1 cellular context compared by ENCODE assay signal in genomic region chr3:115822572-115822971, GRCh38.
TF ChIP-seq lines count a peak whose summit lies in the region.

No MANE protein-coding gene starts in this region.

TF ChIP-seq in HepG2, 621 proteins besides CTCF, POLR2A, EP300 and RAD21 (continued from another document and continues in another):
- TF ChIP-seq AKNA (CRISPR knock-in tag; IDR thresholded peaks at IDR 0.05; ENCODE audit: borderline replicate concordance) (no peak), SPEN (CRISPR knock-in tag; IDR thresholded peaks at IDR 0.05; ENCODE audit: low read depth) (no peak), HNF4A (CRISPR knock-in tag; IDR thresholded peaks at IDR 0.05) (peak; percentile 46), MZF1 (CRISPR knock-in tag; IDR thresholded peaks at IDR 0.05; ENCODE audit: borderline replicate concordance) (no peak), ZNF563 (CRISPR knock-in tag; IDR thresholded peaks at IDR 0.05) (no peak), JARID2 (CRISPR knock-in tag; IDR thresholded peaks at IDR 0.05; ENCODE audit: insufficient replicate concordance) (no peak), SRSF9 (IDR thresholded peaks at IDR 0.05; ENCODE audit: borderline replicate concordance, insufficient read depth, low read depth, low read length, poor library complexity, severe bottlenecking) (no peak), ZNF143 (CRISPR knock-in tag; IDR thresholded peaks at IDR 0.05) (no peak), ZNF451 (CRISPR knock-in tag; IDR thresholded peaks at IDR 0.05) (no peak), HMGXB4 (CRISPR knock-in tag; IDR thresholded peaks at IDR 0.05; ENCODE audit: borderline replicate concordance in 1 of 2, low read depth in 1 of 2) (no peak), HINFP (CRISPR knock-in tag; IDR thresholded peaks at IDR 0.05; ENCODE audit: low read depth) (no peak), KLF12 (CRISPR knock-in tag; IDR thresholded peaks at IDR 0.05; ENCODE audit: borderline replicate concordance) (no peak), MIER3 (CRISPR knock-in tag; IDR thresholded peaks at IDR 0.05; ENCODE audit: borderline replicate concordance) (peak; percentile 18; the same call in 1 of the 2 replicates), ZNF766 (CRISPR knock-in tag; IDR thresholded peaks at IDR 0.05; ENCODE audit: borderline replicate concordance) (no peak), ZNF605 (CRISPR knock-in tag; IDR thresholded peaks at IDR 0.05) (no peak), BRCA1 (CRISPR knock-in tag; IDR thresholded peaks at IDR 0.05) (no peak), ZNF792 (CRISPR knock-in tag; IDR thresholded peaks at IDR 0.05) (no peak), UBTF (CRISPR knock-in tag; IDR thresholded peaks at IDR 0.05) (no peak), KDM6A (CRISPR knock-in tag; IDR thresholded peaks at IDR 0.05; ENCODE audit: low read depth) (no peak), TGIF2 (CRISPR knock-in tag; IDR thresholded peaks at IDR 0.05) (no peak), ZNF782 (CRISPR knock-in tag; IDR thresholded peaks at IDR 0.05; ENCODE audit: borderline replicate concordance) (no peak), MAFF (IDR thresholded peaks at IDR 0.05; ENCODE audit: low read depth, low read length) (peak; percentile 59), NFATC3 (CRISPR knock-in tag; IDR thresholded peaks at IDR 0.05) (no peak), SETDB1 (CRISPR knock-in tag; IDR thresholded peaks at IDR 0.05; ENCODE audit: borderline replicate concordance) (no peak), HIC2 (CRISPR knock-in tag; IDR thresholded peaks at IDR 0.05; ENCODE audit: low read depth) (no peak), ZNF232 (CRISPR knock-in tag; IDR thresholded peaks at IDR 0.05; ENCODE audit: borderline replicate concordance) (no peak), MYPOP (CRISPR knock-in tag; IDR thresholded peaks at IDR 0.05) (no peak), SIX4 (CRISPR knock-in tag; IDR thresholded peaks at IDR 0.05) (no peak), ZNF329 (CRISPR knock-in tag; IDR thresholded peaks at IDR 0.05; ENCODE audit: low read depth) (no peak), ZBTB26 (CRISPR knock-in tag; IDR thresholded peaks at IDR 0.05; ENCODE audit: borderline replicate concordance) (no peak), MTA1 (CRISPR knock-in tag; IDR thresholded peaks at IDR 0.05; ENCODE audit: borderline replicate concordance) (no peak), IKZF5 (CRISPR knock-in tag; IDR thresholded peaks at IDR 0.05) (0 out of 2 replicates have a peak, but pooled peaks have one; percentile 28), ZNF496 (CRISPR knock-in tag; IDR thresholded peaks at IDR 0.05; ENCODE audit: insufficient replicate concordance) (no peak), CHD4 (IDR thresholded peaks at IDR 0.05; ENCODE audit: borderline replicate concordance, low read length) (peak; percentile 30; the same call in 1 of the 2 replicates), MEIS1 (CRISPR knock-in tag; IDR thresholded peaks at IDR 0.05; ENCODE audit: borderline replicate concordance) (no peak), PAXIP1 (CRISPR knock-in tag; conservative IDR thresholded peaks at IDR 0.05) (peak; percentile 83), TEF (CRISPR knock-in tag; IDR thresholded peaks at IDR 0.05) (no peak), SP2 (CRISPR knock-in tag; IDR thresholded peaks at IDR 0.05) (no peak), SKI (IDR thresholded peaks at IDR 0.05; ENCODE audit: partially characterized antibody) (peak; percentile 20)
